Comparison of ENCODE assay signal across 8 cellular contexts in the genomic region with DNA sequence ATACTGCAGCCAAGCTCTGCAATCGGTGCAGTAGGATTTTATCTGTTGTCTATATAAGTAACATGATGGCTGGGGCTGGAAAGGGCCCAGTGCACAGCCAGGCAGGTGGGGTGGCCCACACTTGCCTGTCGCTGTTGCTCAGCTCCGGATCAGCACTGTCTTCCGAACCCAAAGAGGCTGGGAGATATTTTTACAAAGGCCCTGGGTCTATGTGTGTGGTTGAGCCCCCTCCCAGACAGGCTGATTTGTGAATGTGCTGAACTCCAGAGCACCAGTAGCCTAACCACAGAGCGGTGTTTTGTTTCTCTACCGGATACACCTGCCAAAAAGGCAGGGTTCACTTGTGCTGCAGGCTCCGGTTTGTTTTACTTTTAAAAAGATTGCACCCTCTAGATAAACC. TPM values are rescaled to one million over a fixed set of nuclear protein-coding genes. Genes with fewer than 3 reads are reported as not detected.
DNase-seq lines count a peak whose midpoint lies in the region; ATAC-seq lines count a peak whose summit lies in the region.

No MANE protein-coding gene starts in this region.

- peak; percentile 44 for DNase-seq in CD1c-positive myeloid dendritic cell (ENCODE audit: extremely low spot score)
- peak; percentile 81 for DNase-seq in activated effector memory CD4-positive, alpha-beta T cell treated with anti-CD3 and anti-CD28 coated beads, Interleukin-2, amount 50 U/mL, for 16 hours
- no peak for DNase-seq in NCI-H128 (lab: John Stamatoyannopoulos, UW; ENCODE audit: unreplicated experiment)
- DNase-seq in SK-N-DZ (ENCODE audit: low spot score) = no peak
- DNase-seq in iPS-NIHi11 (ENCODE audit: low spot score) = no peak
- no peak for DNase-seq in NCI-H1092 (lab: John Stamatoyannopoulos, UW)

- ATAC-seq in GM19468 (IDR thresholded peaks at IDR 0.05; ENCODE audit: extremely low read depth, unreplicated experiment) (peak; percentile 58), HG03521 (IDR thresholded peaks at IDR 0.05; ENCODE audit: unreplicated experiment) (peak; percentile 73)

RNA-seq across cellular contexts. Expression of a gene that starts 33.5 kb away (rescaled TPM):
- 22.3 and 23.4 TPM in 2 replicates for polyA plus RNA-seq in SK-N-DZ (2014; cell fraction: cytosol; rRNA removed)
- 6.9 and 7.5 TPM in 2 replicates for polyA plus RNA-seq in SK-N-DZ (2014; cell fraction: nucleus; rRNA removed)

Comparison
In these comparisons a context has a peak if more than half of its experiments do, and no peak if none do; other contexts are left out.
1. DNase-seq: peak in CD1c-positive myeloid dendritic cell (single experiment) and activated effector memory CD4-positive, alpha-beta T cell treated with anti-CD3 and anti-CD28 coated beads, Interleukin-2, amount 50 U/mL, for 16 hours (single experiment); none in NCI-H128 (single experiment), SK-N-DZ (single experiment), iPS-NIHi11 (single experiment) and NCI-H1092 (single experiment).